ENCODE assay signal across 8 cellular contexts in the genomic region with DNA sequence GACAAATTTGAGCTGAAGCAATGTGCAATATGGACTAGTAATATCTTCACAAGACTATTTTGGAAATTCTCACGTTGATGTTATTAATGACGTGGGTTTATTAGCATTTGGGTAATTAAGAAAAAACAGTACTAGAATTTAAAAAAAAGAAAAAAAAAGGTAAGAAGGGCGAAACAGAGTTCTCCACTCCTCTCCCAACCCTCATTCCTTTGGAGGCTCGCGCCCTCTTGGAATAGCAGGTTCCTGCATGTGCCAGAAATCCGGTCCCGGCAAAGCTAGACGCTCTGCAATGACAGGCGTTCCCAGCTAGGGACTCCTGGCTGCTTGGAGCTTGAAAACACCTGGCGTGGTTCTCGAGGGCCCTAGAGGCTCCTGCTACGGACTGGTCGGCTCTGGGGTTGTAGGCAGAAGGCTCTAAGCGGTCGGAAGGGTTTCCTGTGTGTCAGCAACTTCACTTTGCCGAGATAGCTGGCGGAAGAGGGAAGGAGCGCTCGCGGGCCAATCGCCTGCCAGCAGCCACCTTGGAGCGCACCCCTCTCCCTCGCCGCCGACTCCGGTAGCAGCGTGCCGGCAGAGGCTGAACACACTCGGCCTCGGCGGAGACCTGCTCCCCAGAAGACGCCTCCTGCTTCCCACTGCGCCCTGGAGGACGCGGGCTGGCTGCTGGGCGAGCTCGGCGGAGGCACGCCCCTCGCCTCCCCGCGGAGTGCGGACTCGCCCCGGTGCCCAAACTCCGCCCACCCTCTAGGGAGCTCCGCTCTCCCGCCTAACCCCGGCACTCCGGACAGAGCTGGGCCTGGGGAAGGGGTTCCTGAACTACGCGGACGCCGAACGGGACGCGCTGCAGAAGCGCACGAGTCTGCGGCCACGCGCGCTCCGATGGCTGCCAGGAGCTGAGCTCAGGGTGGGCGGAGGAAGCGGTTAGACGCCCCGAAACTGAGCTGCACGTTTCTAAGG. TPM values are rescaled to one million over a fixed set of nuclear protein-coding genes. Genes with fewer than 3 reads are reported as not detected.
DNase-seq lines count a peak whose midpoint lies in the region; ATAC-seq and TF ChIP-seq lines count a peak whose summit lies in the region.

P2RY1 (plus strand) TSS at position 778 of the 957 bp plus-strand sequence. CDS start 652 bp downstream, outside the sequence.

- no peaks in the 10 kb centered on the region for H3K27me3 ChIP-seq in CD8-positive, alpha-beta T cell (ENCODE audit: insufficient read depth, low read length)
- H3K27me3 ChIP-seq in heart left ventricle: peaks cover 0 to 5% (median 0%) of the 10 kb centered on the region in 9 donors

- H3K9me3 ChIP-seq in CD8-positive, alpha-beta T cell (ENCODE audit: low read length): no peaks in the 10 kb centered on the region
- H3K9me3 ChIP-seq in heart left ventricle: no peaks in the 10 kb centered on the region

- H3K4me1 Mint-ChIP-seq in CD8-positive, alpha-beta T cell (ENCODE audit: low read depth): peaks cover 15% of the 10 kb centered on the region
- peaks cover 8% of the 10 kb centered on the region for H3K4me1 Mint-ChIP-seq in activated naive CD8-positive, alpha-beta T cell treated with anti-CD3 and anti-CD28 coated beads for 36 hours
- H3K4me1 Mint-ChIP-seq in osteocyte (ENCODE audit: unreplicated experiment): peaks cover 24% of the 10 kb centered on the region

- H3K36me3 Mint-ChIP-seq in CD8-positive, alpha-beta T cell: no peaks in the 10 kb centered on the region
- H3K36me3 Mint-ChIP-seq in activated naive CD8-positive, alpha-beta T cell treated with anti-CD3 and anti-CD28 coated beads for 36 hours: no peaks in the 10 kb centered on the region
- H3K36me3 Mint-ChIP-seq in osteocyte (ENCODE audit: unreplicated experiment): no peaks in the 10 kb centered on the region

- WGBS in heart left ventricle, 4 donors: 1 to 5% (median 1%) methylated on average over 20 to 69 of the region's 69 CpGs

- no peaks in the 10 kb centered on the region for H3K9me3 Mint-ChIP-seq in CD8-positive, alpha-beta T cell
- H3K9me3 Mint-ChIP-seq in activated naive CD8-positive, alpha-beta T cell treated with anti-CD3 and anti-CD28 coated beads for 36 hours: no peaks in the 10 kb centered on the region
- no peaks in the 10 kb centered on the region for H3K9me3 Mint-ChIP-seq in osteocyte (ENCODE audit: unreplicated experiment)

- TF ChIP-seq CTCF in CD8-positive, alpha-beta T cell (IDR thresholded peaks at IDR 0.05): no peak
- peak in 2 of 12 donors; percentile 28 to 42 for TF ChIP-seq CTCF in heart left ventricle (IDR thresholded peaks at IDR 0.05)
- TF ChIP-seq CTCF in osteocyte (IDR thresholded peaks at IDR 0.05): no peak

- TF ChIP-seq POLR2A in heart left ventricle (IDR thresholded peaks at IDR 0.05): peak in 1 of 2 donors; percentile 52

- H3K27ac ChIP-seq in CD8-positive, alpha-beta T cell (ENCODE audit: low read depth, low read length): no peak within 1 kb of the TSS
- H3K27ac ChIP-seq in heart left ventricle: peak within 1 kb of the TSS; percentile 14 to 88 (median 74)

- no peak within 1 kb of the TSS for H3K27ac Mint-ChIP-seq in CD8-positive, alpha-beta T cell
- H3K27ac Mint-ChIP-seq in activated naive CD8-positive, alpha-beta T cell treated with anti-CD3 and anti-CD28 coated beads for 36 hours: peak within 1 kb of the TSS; percentile 29
- H3K27ac Mint-ChIP-seq in osteocyte (ENCODE audit: unreplicated experiment): no peak within 1 kb of the TSS

- H3K4me3 ChIP-seq in CD8-positive, alpha-beta T cell (ENCODE audit: low read depth, low read length): no peak within 1 kb of the TSS
- peak within 1 kb of the TSS; percentile 53 to 88 (median 80) for H3K4me3 ChIP-seq in heart left ventricle

- peak in 1 of 7 experiments; percentile 5 for DNase-seq in CD8-positive, alpha-beta T cell
- DNase-seq in NCI-H526 treated with DMSO at 0.1 percent for 48 hours (lab: John Stamatoyannopoulos, UW) (peak; percentile 75), heart left ventricle (peak; percentile 68 to 86 (median 69)), osteocyte (ENCODE audit: extremely low spot score, unreplicated experiment) (peak; percentile 86), NCI-H2029 (lab: John Stamatoyannopoulos, UW) (no peak)
- DNase-seq in activated naive CD8-positive, alpha-beta T cell treated with anti-CD3 and anti-CD28 coated beads for 36 hours: peak; percentile 59

- intact Hi-C loops in CD8-positive, alpha-beta T cell (cut with DNase I, micrococcal nuclease): no loop called here
- intact Hi-C loops in heart left ventricle (cut with DNase I): loop anchor here in 3 of 10 donors (5.0 to 10.0 kb wide), 4 partner anchors 73 to 350 kb away; no protein-coding TSS in a partner anchor

- H3K27me3 Mint-ChIP-seq in CD8-positive, alpha-beta T cell (ENCODE audit: low read depth): peaks cover 29% of the 10 kb centered on the region
- peaks cover 58% of the 10 kb centered on the region for H3K27me3 Mint-ChIP-seq in activated naive CD8-positive, alpha-beta T cell treated with anti-CD3 and anti-CD28 coated beads for 36 hours
- H3K27me3 Mint-ChIP-seq in osteocyte (ENCODE audit: unreplicated experiment): peaks cover 72% of the 10 kb centered on the region

- CTCF ChIA-PET in CD8-positive, alpha-beta T cell (lab: Charles Lee): no interaction called here

- POLR2A ChIA-PET in CD8-positive, alpha-beta T cell (lab: Charles Lee): no interaction called here

- H3K36me3 ChIP-seq in CD8-positive, alpha-beta T cell (ENCODE audit: insufficient read depth, low read length): no peaks in the 10 kb centered on the region
- H3K36me3 ChIP-seq in heart left ventricle: no peaks in the 10 kb centered on the region

- H3K4me3 Mint-ChIP-seq in CD8-positive, alpha-beta T cell: peak within 1 kb of the TSS; percentile 74
- peak within 1 kb of the TSS; percentile 83 for H3K4me3 Mint-ChIP-seq in activated naive CD8-positive, alpha-beta T cell treated with anti-CD3 and anti-CD28 coated beads for 36 hours
- peak within 1 kb of the TSS; percentile 87 for H3K4me3 Mint-ChIP-seq in osteocyte (ENCODE audit: unreplicated experiment)

- no peaks in the 10 kb centered on the region for H3K4me1 ChIP-seq in CD8-positive, alpha-beta T cell (ENCODE audit: insufficient read depth, low read length)
- peaks cover 0 to 37% (median 6%) of the 10 kb centered on the region in 12 donors for H3K4me1 ChIP-seq in heart left ventricle

- ATAC-seq in CD8-positive, alpha-beta T cell: no peak
- peak; percentile 80 for ATAC-seq in GM19035 (IDR thresholded peaks at IDR 0.05; ENCODE audit: unreplicated experiment)
- ATAC-seq in HG03135 (IDR thresholded peaks at IDR 0.05; ENCODE audit: unreplicated experiment): peak; percentile 67
- peak; percentile 81 to 94 (median 90) for ATAC-seq in heart left ventricle

RNA-seq across cellular contexts. Expression of gene P2RY1, which starts in this region (rescaled TPM):
- under 1 TPM in 1 of 2 experiments, not detected in 1; 0.06 TPM for total RNA-seq in CD8-positive, alpha-beta T cell
- under 1 TPM; 0.52 to 0.74 TPM for total RNA-seq in activated naive CD8-positive, alpha-beta T cell treated with anti-CD3 and anti-CD28 coated beads for 36 hours
- total RNA-seq in heart left ventricle (1 to 10 TPM; 4.1 to 8.4 (median 6.3) TPM), osteocyte (0.67 and 0.91 TPM in 2 replicates)
- polyA plus RNA-seq in heart left ventricle: 1 to 10 TPM; 1.1 to 1.2 TPM

Comparison
In these comparisons a context has a peak if more than half of its experiments do, and no peak if none do; other contexts are left out.
1. Peak in DNase-seq in activated naive CD8-positive, alpha-beta T cell treated with anti-CD3 and anti-CD28 coated beads for 36 hours; RNA of the gene not detected or under 1 TPM.
2. Peak in DNase-seq in osteocyte; RNA of the gene not detected or under 1 TPM.